In genomic region chr15:95247068-95247984, GRCh38 we compare ENCODE assay signal across 13 cellular contexts.
DNase-seq lines count a peak whose midpoint lies in the region; TF ChIP-seq lines count a peak whose summit lies in the region.
"Had no signal": no experiment of that assay in that cellular context is flagged by ENCODE, and none has a peak within 500 bp of the region (broad histone marks: within the 10 kb centered on the region; RNA-seq: fewer than 3 reads in every experiment).

No MANE protein-coding gene starts in this region.

- DNase-seq in H4 (ENCODE audit: low spot score), result peak; percentile 98
- DNase-seq in SJSA1 (ENCODE audit: low read depth in 1 of 2, low spot score in 2 of 2), result peak; percentile 91
- DNase-seq in fibroblast of the conjunctiva (ENCODE audit: low read depth), result peak; percentile 86
- DNase-seq in stomach, result peak; percentile 27
- DNase-seq in KG1 (lab: John Stamatoyannopoulos, UW), result no peak
- no peak for DNase-seq in NCI-H1105 (lab: John Stamatoyannopoulos, UW)
- DNase-seq in HAP-1 (ENCODE audit: low spot score in 2 of 2), result no peak
- DNase-seq: activated T-cell treated with anti-CD3 and anti-CD28 coated beads for 4 hours; dorsolateral prefrontal cortex; left ventricle myocardium superior; stimulated activated CD4-positive, alpha-beta T cell treated with anti-CD3 and anti-CD28 coated beads, Interleukin-12 subunit alpha, Interleukin-12 subunit beta, amount 100 ng/mL, for 4 hours; stimulated activated naive CD4-positive, alpha-beta T cell; T-helper 1 cell had no signal

- H3K36me3 ChIP-seq in SJSA1 (no peaks in the 10 kb centered on the region), stomach (no peaks in the 10 kb centered on the region), HAP-1 (replicated peaks) (no peaks in the 10 kb centered on the region)

- in situ Hi-C loops in HAP-1 (cut with MboI; ENCODE audit: low sequenced_read_pairs), result no loop called here

- intact Hi-C loops in stomach (cut with DNase I; ENCODE audit: low total_unique reads), result no loop called here

- H3K9me3 ChIP-seq in SJSA1 (replicated peaks) (no peaks in the 10 kb centered on the region; the same call in 1 of the 2 replicates), stomach (no peaks in the 10 kb centered on the region), HAP-1 (no peaks in the 10 kb centered on the region)

- no peak for TF ChIP-seq POLR2A in stomach (IDR thresholded peaks at IDR 0.05)

- H3K27ac ChIP-seq in SJSA1 (peak overlapping the region; percentile 41), stomach (no peak overlapping the region)
- H3K27ac ChIP-seq: dorsolateral prefrontal cortex had no signal

- no peaks in the 10 kb centered on the region for H3K27me3 ChIP-seq in SJSA1 (replicated peaks)
- no peaks in the 10 kb centered on the region for H3K27me3 ChIP-seq in stomach
- no peaks in the 10 kb centered on the region for H3K27me3 ChIP-seq in HAP-1 (ENCODE audit: low read depth)

- H3K4me1 ChIP-seq in SJSA1 (replicated peaks) (peaks cover 16% of the 10 kb centered on the region), stomach (peaks cover 0 to 20% (median 3%) of the 10 kb centered on the region in 4 donors), HAP-1 (no peaks in the 10 kb centered on the region)

- TF ChIP-seq CTCF in stomach (IDR thresholded peaks at IDR 0.05), result no peak

- TF ChIP-seq EP300 in stomach (IDR thresholded peaks at IDR 0.05), result no peak

- H3K4me3 ChIP-seq in SJSA1, result peak overlapping the region; percentile 6
- no peak overlapping the region for H3K4me3 ChIP-seq in stomach
- no peak overlapping the region for H3K4me3 ChIP-seq in HAP-1
- H3K4me3 ChIP-seq: dorsolateral prefrontal cortex had no signal

- WGBS in stomach, 5 donors, result 67 to 79% (median 79%) methylated on average over 12 of the region's 12 CpGs

Comparison
In these comparisons a context has a peak if more than half of its experiments do, and no peak if none do; other contexts are left out.
1. DNase-seq: peak in H4 (single experiment), SJSA1 (2 of 2), fibroblast of the conjunctiva (single experiment) and stomach (single experiment); none in KG1 (single experiment), NCI-H1105 (single experiment) and HAP-1 (0 of 2).